ENCODE assay signal across 20 cellular contexts in the genomic region with DNA sequence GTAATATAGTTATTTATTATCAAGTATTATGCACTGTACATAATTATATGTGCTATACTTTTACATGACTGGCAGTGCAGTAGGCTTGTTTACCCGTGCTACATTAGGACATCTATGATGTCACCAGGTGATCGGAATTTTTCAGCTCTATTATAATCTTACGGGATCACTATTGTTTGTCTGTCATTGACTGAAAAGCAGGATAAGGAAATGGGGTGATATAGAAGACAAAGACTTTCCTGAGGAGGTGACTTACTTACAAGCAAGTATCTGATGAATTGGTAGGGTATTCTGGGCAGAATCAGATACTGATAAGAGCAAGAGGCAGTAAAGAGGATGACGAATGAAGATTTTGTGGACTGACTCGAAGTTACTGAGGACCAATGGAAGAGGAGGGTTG.
DNase-seq lines count a peak whose midpoint lies in the region; ATAC-seq, FAIRE-seq and TF ChIP-seq lines count a peak whose summit lies in the region.
"Had no signal": no experiment of that assay in that cellular context is flagged by ENCODE, and none has a peak within 500 bp of the region (broad histone marks: within the 10 kb centered on the region; RNA-seq: fewer than 3 reads in every experiment).

No MANE protein-coding gene starts in this region.

- no peak for FAIRE-seq in endothelial cell of umbilical vein (lab: Jason Lieb, UNC)
- FAIRE-seq: A549, D721Med, GM12891, GM19239 had no signal

- ATAC-seq in right cardiac atrium: no peak
- ATAC-seq: A549; CD8-positive, alpha-beta T cell had no signal

- peak overlapping the region; percentile 2 for H3K27ac ChIP-seq in right cardiac atrium (ENCODE audit: low read length)
- H3K27ac ChIP-seq in left ventricle myocardium inferior (replicated peaks): no peak overlapping the region
- no peak overlapping the region for H3K27ac ChIP-seq in endothelial cell of umbilical vein (ENCODE audit: insufficient read depth, low read depth, low read length)
- H3K27ac ChIP-seq: 22Rv1; A549; BLaER1 treated with 17β-estradiol and CSF1 and Interleukin-3, amounts not matched to agents 10 nM and 100 nM; C4-2B had no signal

- H3K27me3 ChIP-seq in right cardiac atrium (ENCODE audit: control insufficient read depth, insufficient read depth): no peaks in the 10 kb centered on the region
- H3K27me3 ChIP-seq in left ventricle myocardium inferior (ENCODE audit: low read depth): no peaks in the 10 kb centered on the region
- H3K27me3 ChIP-seq in endothelial cell of umbilical vein (ENCODE audit: control insufficient read depth in 2 of 2, insufficient read depth in 2 of 2, low read length in 2 of 2): no peaks in the 10 kb centered on the region
- H3K27me3 ChIP-seq: BLaER1 treated with 17β-estradiol and CSF1 and Interleukin-3, amounts not matched to agents 10 nM and 100 nM had no signal

- H2AFZ ChIP-seq in endothelial cell of umbilical vein (ENCODE audit: low read depth, low read length): no peak overlapping the region

- TF ChIP-seq POLR2A in endothelial cell of umbilical vein (IDR thresholded peaks at IDR 0.05; ENCODE audit: low read depth, low read length): no peak

- no peak overlapping the region for H3K4me2 ChIP-seq in endothelial cell of umbilical vein (ENCODE audit: insufficient read depth, low read length)
- H3K4me2 ChIP-seq: A549; BLaER1 treated with 17β-estradiol and CSF1 and Interleukin-3, amounts not matched to agents 10 nM and 100 nM had no signal

- no peaks in the 10 kb centered on the region for H4K20me1 ChIP-seq in endothelial cell of umbilical vein (replicated peaks; ENCODE audit: control insufficient read depth, extremely low read depth, insufficient read depth, low read length)
- H4K20me1 ChIP-seq: BLaER1 treated with 17β-estradiol and CSF1 and Interleukin-3, amounts not matched to agents 10 nM and 100 nM had no signal

- 70% methylated on average over 5 of the region's 5 CpGs for WGBS in right cardiac atrium

- BruUV-seq in endothelial cell of umbilical vein (replicated peaks; lab: Mats Ljungman, UMichigan): no TSS peak

- H3K4me1 ChIP-seq in right cardiac atrium (ENCODE audit: control insufficient read depth, insufficient read depth, low read length) (peaks cover 11% of the 10 kb centered on the region), left ventricle myocardium inferior (peaks cover 61% of the 10 kb centered on the region), endothelial cell of umbilical vein (ENCODE audit: control insufficient read depth, extremely low read depth, insufficient read depth, low read length) (peaks cover 25% of the 10 kb centered on the region)

- no peak overlapping the region for H3K9ac ChIP-seq in endothelial cell of umbilical vein (replicated peaks; ENCODE audit: extremely low read depth, insufficient read depth, low read length)
- H3K9ac ChIP-seq: BLaER1 treated with 17β-estradiol and CSF1 and Interleukin-3, amounts not matched to agents 10 nM and 100 nM had no signal

- H3K79me2 ChIP-seq in endothelial cell of umbilical vein (ENCODE audit: control insufficient read depth, insufficient read depth, low read length): no peaks in the 10 kb centered on the region

- no peaks in the 10 kb centered on the region for H3K9me1 ChIP-seq in endothelial cell of umbilical vein (replicated peaks; ENCODE audit: control insufficient read depth, extremely low read depth, insufficient read depth, low read length)

- intact Hi-C loops in right cardiac atrium (cut with DNase I): no loop called here
- intact Hi-C loops in left ventricle myocardium inferior (cut with micrococcal nuclease): no loop called here
- intact Hi-C loops in endothelial cell of umbilical vein (cut with micrococcal nuclease): no loop called here

- H3K4me3 ChIP-seq in right cardiac atrium (ENCODE audit: low read length) (no peak overlapping the region), left ventricle myocardium inferior (no peak overlapping the region), endothelial cell of umbilical vein (replicated peaks in 1 of 3; ENCODE audit: insufficient read depth in 1 of 3, low read depth in 1 of 3, low read length in 3 of 3) (no peak overlapping the region)
- H3K4me3 ChIP-seq: A549; BLaER1 treated with 17β-estradiol and CSF1 and Interleukin-3, amounts not matched to agents 10 nM and 100 nM had no signal

- no peaks in the 10 kb centered on the region for H3K9me3 ChIP-seq in right cardiac atrium (ENCODE audit: control insufficient read depth, low read length)
- H3K9me3 ChIP-seq in left ventricle myocardium inferior (replicated peaks): no peaks in the 10 kb centered on the region
- no peaks in the 10 kb centered on the region for H3K9me3 ChIP-seq in endothelial cell of umbilical vein (replicated peaks; ENCODE audit: control insufficient read depth, insufficient read depth, low read length)
- H3K9me3 ChIP-seq: A549; BLaER1 treated with 17β-estradiol and CSF1 and Interleukin-3, amounts not matched to agents 10 nM and 100 nM had no signal

- TF ChIP-seq CTCF in left ventricle myocardium inferior (IDR thresholded peaks at IDR 0.05; ENCODE audit: borderline replicate concordance) (no peak), endothelial cell of umbilical vein (IDR thresholded peaks at IDR 0.05; ENCODE audit: extremely low read depth in 1 of 2, insufficient read depth in 1 of 2, low read depth in 1 of 2, low read length in 2 of 2) (no peak)

- no peak for DNase-seq in right cardiac atrium
- DNase-seq in left ventricle myocardium inferior: no peak
- peak; percentile 22 for DNase-seq in endothelial cell of umbilical vein (ENCODE audit: low read depth, low spot score)
- peak; percentile 42 to 72 for DNase-seq in lung microvascular endothelial cell (ENCODE audit: low read depth in 2 of 2)
- DNase-seq in NCI-H82 treated with DMSO at 0.1 percent for 48 hours (lab: John Stamatoyannopoulos, UW; ENCODE audit: unreplicated experiment): no peak
- DNase-seq in stimulated activated CD8-positive, alpha-beta memory T cell treated with anti-CD3 and anti-CD28 coated beads, Interleukin-4, amount 100 ng/mL, for 48 hours: no peak
- DNase-seq in NCI-H1694 treated with DMSO at 0.1 percent for 48 hours (lab: John Stamatoyannopoulos, UW): no peak
- DNase-seq: AML-193; CD4-positive, alpha-beta T cell; CD8-positive, alpha-beta T cell; COR-L47; DMS79 treated with DMSO at 0.1 percent for 48 hours; GF-D8 had no signal

- CTCF ChIA-PET in endothelial cell of umbilical vein (lab: Charles Lee): interaction anchor here (0.8 kb wide), 1 partner anchor 50 kb away, joined by 3 read pairs; no protein-coding TSS in a partner anchor

- H3K36me3 ChIP-seq in left ventricle myocardium inferior: no peaks in the 10 kb centered on the region
- H3K36me3 ChIP-seq in endothelial cell of umbilical vein (ENCODE audit: control insufficient read depth in 2 of 2, extremely low read depth in 1 of 2, insufficient read depth in 2 of 2, low read length in 2 of 2): no peaks in the 10 kb centered on the region
- H3K36me3 ChIP-seq: BLaER1 treated with 17β-estradiol and CSF1 and Interleukin-3, amounts not matched to agents 10 nM and 100 nM had no signal

- dilution Hi-C loops in endothelial cell of umbilical vein (cut with MboI; ENCODE audit: extremely low pct_ligation_motif_present, low sequenced_read_pairs): no loop called here

- POLR2A ChIA-PET in endothelial cell of umbilical vein (lab: Charles Lee): interaction anchor here (0.5 kb wide), 1 partner anchor 38 kb away, joined by 5 read pairs; no protein-coding TSS in a partner anchor

TF ChIP-seq in endothelial cell of umbilical vein, 7 proteins besides CTCF, POLR2A, EP300 and RAD21:
- TF ChIP-seq GATA2 (IDR thresholded peaks at IDR 0.05; ENCODE audit: insufficient read depth, insufficient read length, low read depth, low read length): no peak
- TF ChIP-seq JUN (IDR thresholded peaks at IDR 0.05; ENCODE audit: borderline replicate concordance, insufficient read depth, insufficient read length, low read depth): no peak
- TF ChIP-seq EZH2 (IDR thresholded peaks at IDR 0.05; ENCODE audit: borderline replicate concordance, low read depth, low read length, severe bottlenecking): no peak
- TF ChIP-seq, protein P1, sequence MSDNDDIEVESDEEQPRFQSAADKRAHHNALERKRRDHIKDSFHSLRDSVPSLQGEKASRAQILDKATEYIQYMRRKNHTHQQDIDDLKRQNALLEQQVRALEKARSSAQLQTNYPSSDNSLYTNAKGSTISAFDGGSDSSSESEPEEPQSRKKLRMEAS (IDR thresholded peaks at IDR 0.05; ENCODE audit: insufficient read depth, insufficient read length): no peak

Comparison
In these comparisons a context has a peak if more than half of its experiments do, and no peak if none do; other contexts are left out.
1. DNase-seq: peak in endothelial cell of umbilical vein (single experiment) and lung microvascular endothelial cell (2 of 2); none in right cardiac atrium (0 of 3), left ventricle myocardium inferior (single experiment), NCI-H82 treated with DMSO at 0.1 percent for 48 hours (single experiment), stimulated activated CD8-positive, alpha-beta memory T cell treated with anti-CD3 and anti-CD28 coated beads, Interleukin-4, amount 100 ng/mL, for 48 hours (single experiment) and NCI-H1694 treated with DMSO at 0.1 percent for 48 hours (single experiment).